ENCODE assay signal across 7 cellular contexts in genomic region chr5:139393497-139394122, GRCh38. TPM values are rescaled to one million over a fixed set of nuclear protein-coding genes. Genes with fewer than 3 reads are reported as not detected.
A peak's percentile ranks its signal among the peaks of the same experiment; 100 is the strongest.
DNase-seq lines count a peak whose midpoint lies in the region; ATAC-seq and TF ChIP-seq lines count a peak whose summit lies in the region.
"Had no signal": no experiment of that assay in that cellular context is flagged by ENCODE, and none has a peak within 500 bp of the region (broad histone marks: within the 10 kb centered on the region; RNA-seq: fewer than 3 reads in every experiment).

No MANE protein-coding gene starts in this region.

- H3K4me2 ChIP-seq in mammary epithelial cell (ENCODE audit: insufficient read depth, low read depth, low read length) (no peak overlapping the region), trophoblast cell (ENCODE audit: low read length) (peak overlapping the region; percentile 64)

- intact Hi-C loops in mammary epithelial cell (cut with micrococcal nuclease): no loop called here

- H3K9ac ChIP-seq in HUES48 (ENCODE audit: low read depth, low read length): no peak overlapping the region
- H3K9ac ChIP-seq in mammary epithelial cell (ENCODE audit: insufficient read depth, low read length): no peak overlapping the region
- H3K9ac ChIP-seq in trophoblast cell (ENCODE audit: low read length): no peak overlapping the region

- H3K4me1 ChIP-seq in HUES48 (ENCODE audit: control insufficient read depth, insufficient read depth, low read length) (peaks cover 7% of the 10 kb centered on the region; the same call in 1 of the 2 replicates), mammary epithelial cell (ENCODE audit: insufficient read depth, low read length) (peaks cover 13% of the 10 kb centered on the region), trophoblast cell (ENCODE audit: control insufficient read depth in 1 of 2, insufficient read depth in 2 of 2, low read length in 2 of 2) (peaks cover 19 to 24% of the 10 kb centered on the region in 2 experiments)

- no peak overlapping the region for H3K18ac ChIP-seq in trophoblast cell (ENCODE audit: low read length)

- H2BK12ac ChIP-seq in trophoblast cell (ENCODE audit: low read length): no peak overlapping the region

- H3K4me3 ChIP-seq in HUES48 (ENCODE audit: low read depth, low read length) (peak overlapping the region; percentile 63), mammary epithelial cell (replicated peaks in 1 of 3; ENCODE audit: insufficient read depth in 1 of 3, low read depth in 2 of 3, low read length in 3 of 3) (no peak overlapping the region), trophoblast cell (ENCODE audit: low read depth, low read length) (peak overlapping the region; percentile 38)

- no peak overlapping the region for H4K12ac ChIP-seq in trophoblast cell (ENCODE audit: low read depth, low read length)

- DNase-seq in mammary epithelial cell (no peak), trophoblast cell (no peak), midbrain (lab: John Stamatoyannopoulos, UW) (no peak)
- DNase-seq in central memory CD4-positive, alpha-beta T cell: no peak

- WGBS in mammary epithelial cell (ENCODE audit: low coverage, missing lambda C conversion rate): 41% methylated on average over 32 of the region's 49 CpGs
- no CpG with 5 or more reads among the region's 49 CpGs for WGBS in trophoblast cell (ENCODE audit: extremely low coverage, insufficient coverage, insufficient read length)

- no peak overlapping the region for H4K91ac ChIP-seq in trophoblast cell (ENCODE audit: low read depth, low read length)

- in situ Hi-C loops in mammary epithelial cell (cut with MboI; ENCODE audit: low sequenced_read_pairs in 2 of 2): no loop called here

- dilution Hi-C loops in mammary epithelial cell (cut with HindIII; ENCODE audit: low sequenced_read_pairs): no loop called here

- H2BK120ac ChIP-seq in trophoblast cell (ENCODE audit: insufficient read depth, low read length, poor library complexity): no peak overlapping the region

- no peak overlapping the region for H3K4ac ChIP-seq in trophoblast cell (ENCODE audit: low read depth, low read length)

- H2BK5ac ChIP-seq in trophoblast cell (ENCODE audit: low read depth, low read length, poor library complexity): no peak overlapping the region

- no peaks in the 10 kb centered on the region for H3K79me1 ChIP-seq in trophoblast cell (ENCODE audit: low read length)

- H3K14ac ChIP-seq in trophoblast cell (ENCODE audit: low read length): peak overlapping the region; percentile 1

- no peak overlapping the region for H3K27ac ChIP-seq in HUES48 (ENCODE audit: low read depth, low read length)
- H3K27ac ChIP-seq in mammary epithelial cell (ENCODE audit: insufficient read depth, low read depth, low read length): no peak overlapping the region
- H3K27ac ChIP-seq in trophoblast cell (ENCODE audit: low read depth, low read length): no peak overlapping the region

- no peak for ATAC-seq in GM21723 (IDR thresholded peaks at IDR 0.05; ENCODE audit: unreplicated experiment)

- no peak overlapping the region for H2AK5ac ChIP-seq in trophoblast cell (ENCODE audit: low read length)

- H2AFZ ChIP-seq in mammary epithelial cell (ENCODE audit: low read depth, low read length): peak overlapping the region; percentile 0
- H2AFZ ChIP-seq in trophoblast cell (ENCODE audit: insufficient read depth, low read length, poor library complexity): peak overlapping the region; percentile 93

- no peak overlapping the region for H4K8ac ChIP-seq in trophoblast cell (ENCODE audit: low read depth, low read length)

- no peaks in the 10 kb centered on the region for H3K36me3 ChIP-seq in HUES48 (ENCODE audit: control insufficient read depth, insufficient read depth, low read length)
- H3K36me3 ChIP-seq in mammary epithelial cell (ENCODE audit: insufficient read depth, low read length): no peaks in the 10 kb centered on the region
- H3K36me3 ChIP-seq in trophoblast cell (ENCODE audit: control insufficient read depth in 1 of 2, insufficient read depth in 2 of 2, low read length in 2 of 2): no peaks in the 10 kb centered on the region

- no TSS peak for BruUV-seq in mammary epithelial cell (replicated peaks; lab: Mats Ljungman, UMichigan)

- no peaks in the 10 kb centered on the region for H3K9me3 ChIP-seq in HUES48 (ENCODE audit: control insufficient read depth, insufficient read depth, low read length)
- H3K9me3 ChIP-seq in mammary epithelial cell (replicated peaks; ENCODE audit: insufficient read depth, low read length): peaks cover 7% of the 10 kb centered on the region
- H3K9me3 ChIP-seq in trophoblast cell (ENCODE audit: insufficient read depth, low read depth, low read length): peaks cover 2% of the 10 kb centered on the region

- CTCF ChIA-PET in mammary epithelial cell (lab: Charles Lee; ENCODE audit: low non-redundant PET): no interaction called here

- H4K20me1 ChIP-seq in mammary epithelial cell (ENCODE audit: insufficient read depth, low read length): no peaks in the 10 kb centered on the region

- no peaks in the 10 kb centered on the region for H3K79me2 ChIP-seq in mammary epithelial cell (ENCODE audit: insufficient read depth, low read length)
- H3K79me2 ChIP-seq in trophoblast cell (ENCODE audit: control insufficient read depth, insufficient read depth, low read length, poor library complexity): peaks cover 5% of the 10 kb centered on the region

- no peak overlapping the region for H3K23ac ChIP-seq in trophoblast cell (ENCODE audit: low read length)

- peaks cover 27% of the 10 kb centered on the region for H3K27me3 ChIP-seq in HUES48 (ENCODE audit: control insufficient read depth, insufficient read depth, low read length)
- peaks cover 14% of the 10 kb centered on the region for H3K27me3 ChIP-seq in mammary epithelial cell (ENCODE audit: insufficient read depth, low read length)
- peaks cover 32% of the 10 kb centered on the region for H3K27me3 ChIP-seq in trophoblast cell (ENCODE audit: insufficient read depth, low read length)

- TF ChIP-seq CTCF in mammary epithelial cell (conservative IDR thresholded peaks at IDR 0.05 in 1 of 2, IDR thresholded peaks at IDR 0.05 in 1 of 2; ENCODE audit: extremely low read depth in 1 of 2, insufficient read depth in 1 of 2, low read depth in 1 of 2, low read length in 2 of 2): no peak

RNA-seq across cellular contexts. Expression of gene PROB1, which starts 1.3 kb away (rescaled TPM):
- total RNA-seq in mammary epithelial cell: under 1 TPM; 0.38 to 0.67 TPM
- polyA plus RNA-seq in mammary epithelial cell: 0.03 TPM
- not detected for polyA minus RNA-seq in mammary epithelial cell
- polyA plus RNA-seq in trophoblast cell (2013): 2.4 and 2.7 TPM in 2 replicates

RNA-seq across cellular contexts. Expression of gene MZB1, which starts 3.9 kb away (rescaled TPM):
- not detected for total RNA-seq in mammary epithelial cell
- polyA plus RNA-seq in mammary epithelial cell: not detected
- polyA minus RNA-seq in mammary epithelial cell: not detected
- 0.15 and 0.35 TPM in 2 replicates for polyA plus RNA-seq in trophoblast cell (2013)
- total RNA-seq: dermis microvascular lymphatic vessel endothelial cell had no signal

RNA-seq across cellular contexts. Expression of gene SPATA24, which starts 10.3 kb away (rescaled TPM):
- total RNA-seq in mammary epithelial cell: 1 to 10 TPM; 3.2 to 5.4 TPM
- 4.1 TPM for polyA plus RNA-seq in mammary epithelial cell
- not detected for polyA minus RNA-seq in mammary epithelial cell
- polyA plus RNA-seq in trophoblast cell (2013): 4.6 and 5.4 TPM in 2 replicates

RNA-seq across cellular contexts. Expression of gene SLC23A1, which starts 10.5 kb away (rescaled TPM):
- not detected for total RNA-seq in mammary epithelial cell
- polyA plus RNA-seq in mammary epithelial cell: not detected
- polyA minus RNA-seq in mammary epithelial cell: not detected
- 0.18 and 0.31 TPM in 2 replicates for polyA plus RNA-seq in trophoblast cell (2013)
- total RNA-seq: dermis microvascular lymphatic vessel endothelial cell had no signal

RNA-seq across cellular contexts. Expression of gene DNAJC18, which starts 45.7 kb away (rescaled TPM):
- 10 to 100 TPM in 1 of 2 donors, 1 to 10 TPM in 1; 6.7 to 12.9 TPM for total RNA-seq in mammary epithelial cell
- polyA plus RNA-seq in mammary epithelial cell: 3.3 TPM
- polyA minus RNA-seq in mammary epithelial cell: 6.6 TPM
- polyA plus RNA-seq in trophoblast cell (2013): 8.8 and 10.8 TPM in 2 replicates

Comparison
In these comparisons a context has a peak if more than half of its experiments do, and no peak if none do; other contexts are left out.
1. H3K4me3 ChIP-seq: peak in HUES48 (single experiment) and trophoblast cell (single experiment); none in mammary epithelial cell (0 of 3).